ENCODE assay signal across 29 cellular contexts in genomic region chr7:17741426-17741825, GRCh38.
"Had no signal": no experiment of that assay in that cellular context is flagged by ENCODE, and none has a peak within 500 bp of the region (broad histone marks: within the 10 kb centered on the region; RNA-seq: fewer than 3 reads in every experiment).

No MANE protein-coding gene starts in this region.

- DNase-seq: colonic mucosa; effector CD8-positive, alpha-beta T cell; endodermal cell; foreskin fibroblast; gastrocnemius medialis; heart left ventricle; kidney; midbrain; naive thymus-derived CD4-positive, alpha-beta T cell; nucleus accumbens; sigmoid colon; stimulated activated CD4-positive, alpha-beta T cell treated with anti-CD3 and anti-CD28 coated beads, Interleukin-2, amount 100 ng/mL, for 24 hours; stimulated activated CD4-positive, alpha-beta T cell treated with anti-CD3 and anti-CD28 coated beads, Interleukin-4, amount 100 ng/mL, for 24 hours; stimulated activated naive B cell treated with anti-CD40 and anti-IgM and Interleukin-4, amounts not matched to agents 10 μg/mL and 1 μg/mL and 100 μg/mL, for 72 hours; stomach; thyroid gland; trophoblast cell had no signal

- H3K4me1 Mint-ChIP-seq: endodermal cell; memory B cell; naive thymus-derived CD4-positive, alpha-beta T cell; nephron; neural progenitor cell had no signal

- H3K27ac ChIP-seq: colonic mucosa, epithelial cell of prostate, gastrocnemius medialis, heart left ventricle, hepatocyte, neural progenitor cell, prostate gland, right atrium auricular region, sigmoid colon, stomach, thyroid gland had no signal

- H3K4me3 ChIP-seq: colonic mucosa, gastrocnemius medialis, heart left ventricle, hepatocyte, lung, neural progenitor cell, prostate gland, right atrium auricular region, sigmoid colon, stomach, thyroid gland had no signal

- H3K9me3 ChIP-seq: colonic mucosa, gastrocnemius medialis, heart left ventricle, prostate gland, right atrium auricular region, sigmoid colon, stomach, thyroid gland had no signal

- H3K4me1 ChIP-seq: colonic mucosa, gastrocnemius medialis, heart left ventricle, neural progenitor cell, prostate gland, right atrium auricular region, sigmoid colon, stomach, thyroid gland had no signal

- H3K36me3 ChIP-seq: colonic mucosa, gastrocnemius medialis, heart left ventricle, neural progenitor cell, prostate gland, right atrium auricular region, sigmoid colon, stomach, thyroid gland had no signal

- H3K27me3 ChIP-seq: colonic mucosa, gastrocnemius medialis, heart left ventricle, hepatocyte, neural progenitor cell, right atrium auricular region, sigmoid colon, stomach, thyroid gland had no signal

- H3K9me3 Mint-ChIP-seq: memory B cell, neural progenitor cell had no signal

- ATAC-seq: esophagus mucosa; gastrocnemius medialis; left lobe of liver; naive thymus-derived CD4-positive, alpha-beta T cell; stimulated activated naive B cell treated with anti-CD40 and anti-IgM and Interleukin-4, amounts not matched to agents 10 μg/mL and 1 μg/mL and 100 μg/mL, for 72 hours had no signal

- H2AFZ ChIP-seq: hepatocyte, neural progenitor cell had no signal

- H3K9ac ChIP-seq: neural progenitor cell had no signal

- H3K27ac Mint-ChIP-seq: dendritic cell treated with granulocyte-macrophage colony-stimulating factor and Interleukin-4, amounts not matched to agents 40 ng/mL and 50 ng/mL, for 4 days; endodermal cell; memory B cell; naive thymus-derived CD4-positive, alpha-beta T cell; nephron; neural progenitor cell; stimulated activated naive B cell treated with anti-CD40 and anti-IgM and Interleukin-4, amounts not matched to agents 10 μg/mL and 1 μg/mL and 100 μg/mL, for 72 hours had no signal

- FAIRE-seq: kidney, urothelium cell line had no signal

- H3K4me3 Mint-ChIP-seq: dendritic cell treated with granulocyte-macrophage colony-stimulating factor and Interleukin-4, amounts not matched to agents 40 ng/mL and 50 ng/mL, for 4 days; endodermal cell; memory B cell; naive thymus-derived CD4-positive, alpha-beta T cell; nephron; neural progenitor cell; stimulated activated naive B cell treated with anti-CD40 and anti-IgM and Interleukin-4, amounts not matched to agents 10 μg/mL and 1 μg/mL and 100 μg/mL, for 72 hours had no signal

- H3K79me2 ChIP-seq: hepatocyte had no signal

- H3K36me3 Mint-ChIP-seq: memory B cell; naive thymus-derived CD4-positive, alpha-beta T cell; neural progenitor cell; stimulated activated naive B cell treated with anti-CD40 and anti-IgM and Interleukin-4, amounts not matched to agents 10 μg/mL and 1 μg/mL and 100 μg/mL, for 72 hours had no signal

- H3K4me2 ChIP-seq: hepatocyte, neural progenitor cell had no signal
